Comparison of ENCODE assay signal across 27 cellular contexts in the genomic region with DNA sequence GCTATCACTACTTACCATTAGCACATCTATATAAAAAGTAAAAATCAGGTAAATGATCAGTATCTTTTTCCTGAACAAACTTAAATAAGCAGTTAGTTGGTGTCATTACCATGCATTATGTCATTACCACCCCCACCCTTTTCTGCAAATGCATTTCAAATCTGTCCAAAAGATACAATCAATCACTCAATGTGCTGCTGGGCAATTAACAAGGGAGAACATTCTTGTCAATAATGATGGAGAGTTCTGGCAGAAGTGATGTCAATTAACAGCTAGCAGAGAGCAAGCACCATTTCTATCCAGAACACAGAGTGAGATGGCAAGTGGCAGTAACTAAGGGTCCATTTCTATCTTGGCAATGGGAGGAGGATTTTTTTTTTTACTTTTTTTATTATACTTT.
"Had no signal": no experiment of that assay in that cellular context is flagged by ENCODE, and none has a peak within 500 bp of the region (broad histone marks: within the 10 kb centered on the region; RNA-seq: fewer than 3 reads in every experiment).

No MANE protein-coding gene starts in this region.

- H3K9me3 Mint-ChIP-seq: stimulated activated effector memory CD8-positive, alpha-beta T cell treated with anti-CD3 and anti-CD28 coated beads, Interleukin-12 subunit alpha, Interleukin-12 subunit beta, amount 100 ng/mL, for 72 hours; stimulated activated memory B cell treated with anti-CD40 and anti-IgM and Interleukin-4, amounts not matched to agents 10 μg/mL and 1 μg/mL and 100 μg/mL, for 72 hours; stimulated activated naive B cell treated with anti-CD40 and anti-IgM and Interleukin-4, amounts not matched to agents 10 μg/mL and 1 μg/mL and 100 μg/mL, for 72 hours; stimulated activated naive CD8-positive, alpha-beta T cell treated with anti-CD3 and anti-CD28 coated beads, Interleukin-15, Interleukin-2, amounts not matched to agents 100 ng/mL and 50 ng/mL, for 24 hours; type B pancreatic cell had no signal

- DNase-seq: stimulated activated CD4-positive, alpha-beta T cell treated with anti-CD3 and anti-CD28 coated beads, Interleukin-2, amount 100 ng/mL, for 48 hours; stimulated activated CD4-positive, alpha-beta T cell treated with anti-CD3 and anti-CD28 coated beads, Interleukin-4, amount 100 ng/mL, for 1 hour; stimulated activated CD4-positive, alpha-beta T cell treated with anti-CD3 and anti-CD28 coated beads, Interleukin-4, amount 100 ng/mL, for 4 hours; stimulated activated CD8-positive, alpha-beta memory T cell treated with anti-CD3 and anti-CD28 coated beads, Interleukin-4, amount 100 ng/mL, for 48 hours; stimulated activated naive B cell treated with anti-CD40 and anti-IgM and Interleukin-4, amounts not matched to agents 10 μg/mL and 1 μg/mL and 100 μg/mL, for 72 hours; stimulated activated naive CD4-positive, alpha-beta T cell; stimulated activated naive CD4-positive, alpha-beta T cell treated with Interleukin-2 at 50 U/mL for 16 hours; stimulated activated naive CD8-positive, alpha-beta T cell treated with anti-CD3 and anti-CD28 coated beads, Interleukin-15, amount 100 ng/mL, for 72 hours; stimulated activated naive CD8-positive, alpha-beta T cell treated with anti-CD3 and anti-CD28 coated beads, Interleukin-15, Interleukin-2, amounts not matched to agents 100 U/mL and 50 U/mL, for 24 hours; stomach; substantia nigra; testis; thyroid gland; tibial artery; transverse colon; trophoblast cell; upper lobe of left lung; upper lobe of right lung; uterus had no signal

- H3K4me3 ChIP-seq: stomach, suprapubic skin, testis, thoracic aorta, thyroid gland, tibial artery, tibial nerve, transverse colon, upper lobe of left lung, upper lobe of right lung, uterus, vagina had no signal

- H3K9me3 ChIP-seq: stomach, suprapubic skin, testis, thoracic aorta, thyroid gland, tibial artery, tibial nerve, transverse colon, upper lobe of left lung, upper lobe of right lung, uterus, vagina had no signal

- H3K27me3 ChIP-seq: testis, thyroid gland, tibial artery, uterus, vagina had no signal

- H3K36me3 ChIP-seq: stomach, suprapubic skin, thoracic aorta, thyroid gland, tibial artery, tibial nerve, transverse colon, upper lobe of left lung, upper lobe of right lung, uterus, vagina had no signal

- ATAC-seq: stimulated activated effector memory CD8-positive, alpha-beta T cell treated with anti-CD3 and anti-CD28 coated beads, Interleukin-12 subunit alpha, Interleukin-12 subunit beta, amount 100 ng/mL, for 72 hours; stimulated activated memory B cell treated with anti-CD40 and anti-IgM and Interleukin-4, amounts not matched to agents 10 μg/mL and 1 μg/mL and 100 μg/mL, for 72 hours; stimulated activated naive B cell treated with anti-CD40 and anti-IgM and Interleukin-4, amounts not matched to agents 10 μg/mL and 1 μg/mL and 100 μg/mL, for 72 hours; stimulated activated naive CD8-positive, alpha-beta T cell treated with anti-CD3 and anti-CD28 coated beads, Interleukin-15, amount 100 ng/mL, for 72 hours; stimulated activated naive CD8-positive, alpha-beta T cell treated with anti-CD3 and anti-CD28 coated beads, Interleukin-15, Interleukin-2, amounts not matched to agents 100 U/mL and 50 U/mL, for 24 hours; upper lobe of right lung had no signal

- H3K4me3 Mint-ChIP-seq: stimulated activated effector memory CD8-positive, alpha-beta T cell treated with anti-CD3 and anti-CD28 coated beads, Interleukin-12 subunit alpha, Interleukin-12 subunit beta, amount 100 ng/mL, for 72 hours; stimulated activated memory B cell treated with anti-CD40 and anti-IgM and Interleukin-4, amounts not matched to agents 10 μg/mL and 1 μg/mL and 100 μg/mL, for 72 hours; stimulated activated naive B cell treated with anti-CD40 and anti-IgM and Interleukin-4, amounts not matched to agents 10 μg/mL and 1 μg/mL and 100 μg/mL, for 72 hours; stimulated activated naive CD8-positive, alpha-beta T cell treated with anti-CD3 and anti-CD28 coated beads, Interleukin-15, amount 100 ng/mL, for 72 hours; stimulated activated naive CD8-positive, alpha-beta T cell treated with anti-CD3 and anti-CD28 coated beads, Interleukin-15, Interleukin-2, amounts not matched to agents 100 ng/mL and 50 ng/mL, for 24 hours; type B pancreatic cell had no signal

- H3K36me3 Mint-ChIP-seq: stimulated activated effector memory CD8-positive, alpha-beta T cell treated with anti-CD3 and anti-CD28 coated beads, Interleukin-12 subunit alpha, Interleukin-12 subunit beta, amount 100 ng/mL, for 72 hours; stimulated activated memory B cell treated with anti-CD40 and anti-IgM and Interleukin-4, amounts not matched to agents 10 μg/mL and 1 μg/mL and 100 μg/mL, for 72 hours; stimulated activated naive B cell treated with anti-CD40 and anti-IgM and Interleukin-4, amounts not matched to agents 10 μg/mL and 1 μg/mL and 100 μg/mL, for 72 hours; type B pancreatic cell had no signal

- H3K27ac ChIP-seq: stomach, suprapubic skin, testis, thoracic aorta, thyroid gland, tibial artery, tibial nerve, transverse colon, upper lobe of left lung, upper lobe of right lung, uterus, vagina had no signal

- H3K27ac Mint-ChIP-seq: stimulated activated effector memory CD8-positive, alpha-beta T cell treated with anti-CD3 and anti-CD28 coated beads, Interleukin-12 subunit alpha, Interleukin-12 subunit beta, amount 100 ng/mL, for 72 hours; stimulated activated memory B cell treated with anti-CD40 and anti-IgM and Interleukin-4, amounts not matched to agents 10 μg/mL and 1 μg/mL and 100 μg/mL, for 72 hours; stimulated activated naive B cell treated with anti-CD40 and anti-IgM and Interleukin-4, amounts not matched to agents 10 μg/mL and 1 μg/mL and 100 μg/mL, for 72 hours; stimulated activated naive CD8-positive, alpha-beta T cell treated with anti-CD3 and anti-CD28 coated beads, Interleukin-15, amount 100 ng/mL, for 72 hours; stimulated activated naive CD8-positive, alpha-beta T cell treated with anti-CD3 and anti-CD28 coated beads, Interleukin-15, Interleukin-2, amounts not matched to agents 100 ng/mL and 50 ng/mL, for 24 hours; type B pancreatic cell had no signal
